In genomic region chr2:229445013-229445412, GRCh38 we compare ENCODE assay signal across 10 cellular contexts.
A peak's percentile ranks its signal among the peaks of the same experiment; 100 is the strongest.
DNase-seq lines count a peak whose midpoint lies in the region; ATAC-seq and TF ChIP-seq lines count a peak whose summit lies in the region.
"Had no signal": no experiment of that assay in that cellular context is flagged by ENCODE, and none has a peak within 500 bp of the region (broad histone marks: within the 10 kb centered on the region; RNA-seq: fewer than 3 reads in every experiment).

No MANE protein-coding gene starts in this region.

- intact Hi-C loops in mucosa of descending colon (cut with DNase I, micrococcal nuclease) (no loop called here), aorta (cut with DNase I) (loop anchor here in 1 of 2 donors (5.0 kb wide), 1 partner anchor 142 kb away; no protein-coding TSS in a partner anchor)

- H3K27me3 ChIP-seq in aorta (ENCODE audit: control insufficient read depth in 1 of 2, insufficient read depth in 2 of 2, low read length in 1 of 2): no peaks in the 10 kb centered on the region

- TF ChIP-seq CTCF in mucosa of descending colon (IDR thresholded peaks at IDR 0.05) (no peak), GM10266 (IDR thresholded peaks at IDR 0.05; ENCODE audit: control insufficient read depth, insufficient read depth, low read depth, missing control alignments) (no peak)

- H3K27ac ChIP-seq in aorta (ENCODE audit: low read depth in 1 of 2, low read length in 2 of 2): peak overlapping the region; percentile 89 to 100
- H3K27ac ChIP-seq: 22Rv1 had no signal

- H3K4me3 ChIP-seq in mucosa of descending colon (no peak overlapping the region), aorta (ENCODE audit: low read length in 2 of 2) (peak overlapping the region in 1 of 2 donors; percentile 8)

- no peaks in the 10 kb centered on the region for H3K36me3 ChIP-seq in mucosa of descending colon (ENCODE audit: low read depth)
- H3K36me3 ChIP-seq in aorta (ENCODE audit: control insufficient read depth in 1 of 2, insufficient read depth in 2 of 2, low read length in 1 of 2): no peaks in the 10 kb centered on the region

- H3K9me3 ChIP-seq in mucosa of descending colon: no peaks in the 10 kb centered on the region
- H3K9me3 ChIP-seq in aorta (ENCODE audit: control insufficient read depth, low read length): no peaks in the 10 kb centered on the region

- WGBS in aorta, 2 donors: 1 to 3% methylated on average over 7 of the region's 7 CpGs

- ATAC-seq in mucosa of descending colon: peak; percentile 64
- ATAC-seq in aorta (ENCODE audit: low FRiP score): peak; percentile 90

- H3K4me1 ChIP-seq in mucosa of descending colon (ENCODE audit: low read depth) (no peaks in the 10 kb centered on the region), aorta (ENCODE audit: control insufficient read depth in 1 of 2, insufficient read depth in 2 of 2, low read length in 2 of 2) (peaks cover 0 to 3% of the 10 kb centered on the region in 2 donors)

- DNase-seq in DMS53 (lab: John Stamatoyannopoulos, UW) (peak; percentile 36), DMS53 treated with DMSO at 0.1 percent for 48 hours (lab: John Stamatoyannopoulos, UW; ENCODE audit: unreplicated experiment) (no peak), dermis microvascular lymphatic vessel endothelial cell (ENCODE audit: low read depth in 2 of 2) (peak; percentile 17 to 94), mucosa of descending colon (no peak), aorta (peak; percentile 78 to 85), GM10266 (ENCODE audit: extremely low spot score) (no peak), NCI-H526 treated with DMSO at 0.1 percent for 48 hours (lab: John Stamatoyannopoulos, UW) (no peak)
- DNase-seq in activated CD4-positive, alpha-beta T cell treated with anti-CD3 and anti-CD28 coated beads, Interleukin-2, amount 50 U/mL, for 1 hour: no peak
- DNase-seq: activated B cell treated with CpG ODN at 0.5 μM for 24 hours had no signal

Comparison
In these comparisons a context has a peak if more than half of its experiments do, and no peak if none do; other contexts are left out.
1. DNase-seq: peak in DMS53 (single experiment), dermis microvascular lymphatic vessel endothelial cell (2 of 2) and aorta (2 of 2); none in DMS53 treated with DMSO at 0.1 percent for 48 hours (single experiment), mucosa of descending colon (0 of 3), GM10266 (single experiment), NCI-H526 treated with DMSO at 0.1 percent for 48 hours (single experiment) and activated CD4-positive, alpha-beta T cell treated with anti-CD3 and anti-CD28 coated beads, Interleukin-2, amount 50 U/mL, for 1 hour (single experiment).